18 cellular contexts compared by ENCODE assay signal in genomic region chr21:37984416-37984815, GRCh38.
"Had no signal": no experiment of that assay in that cellular context is flagged by ENCODE, and none has a peak within 500 bp of the region (broad histone marks: within the 10 kb centered on the region; RNA-seq: fewer than 3 reads in every experiment).

No MANE protein-coding gene starts in this region.

- H3K27ac ChIP-seq: ascending aorta, neutrophil, parathyroid adenoma, stomach, testis, WERI-Rb-1 had no signal

- DNase-seq: activated CD4-positive, alpha-beta T cell treated with anti-CD3 and anti-CD28 coated beads for 1 hour; activated CD8-positive, alpha-beta memory T cell treated with anti-CD3 and anti-CD28 coated beads for 24 hours; activated gamma-delta T cell; cerebellar nuclear complex; cortex of kidney; immature natural killer cell; stimulated activated CD4-positive, alpha-beta T cell treated with anti-CD3 and anti-CD28 coated beads, Interleukin-4, amount 100 ng/mL, for 24 hours; stomach; T-helper 17 cell; testis; WERI-Rb-1 had no signal

- ATAC-seq: natural killer cell treated with Interleukin-12 subunit alpha and Interleukin-12 subunit beta and Interleukin-15 and Interleukin-18, amount 100 ng/mL, for 72 hours; sciatic nerve; stimulated activated effector memory CD8-positive, alpha-beta T cell treated with anti-CD3 and anti-CD28 coated beads, Interleukin-12 subunit alpha, Interleukin-12 subunit beta, amount 100 ng/mL, for 72 hours; T-helper 17 cell had no signal

- H3K4me1 ChIP-seq: ascending aorta, parathyroid adenoma, stomach, testis had no signal

- H3K27me3 ChIP-seq: ascending aorta, testis had no signal

- FAIRE-seq: bronchial epithelial cell had no signal
